ENCODE assay signal across 18 cellular contexts in genomic region chr17:13416748-13417363, GRCh38.
"Had no signal": no experiment of that assay in that cellular context is flagged by ENCODE, and none has a peak within 500 bp of the region (broad histone marks: within the 10 kb centered on the region; RNA-seq: fewer than 3 reads in every experiment).

No MANE protein-coding gene starts in this region.

- ATAC-seq: esophagus mucosa; gastrocnemius medialis; natural killer cell; stimulated activated memory B cell treated with anti-CD40 and anti-IgM and Interleukin-4, amounts not matched to agents 10 μg/mL and 1 μg/mL and 100 μg/mL, for 72 hours had no signal

- H3K9me3 ChIP-seq: gastrocnemius medialis, lower lobe of right lung, ovary, right lobe of liver, tibial artery, upper lobe of left lung, uterus had no signal

- H3K36me3 ChIP-seq: gastrocnemius medialis, lower lobe of right lung, ovary, right lobe of liver, tibial artery, upper lobe of left lung, uterus had no signal

- H3K27ac ChIP-seq: dorsolateral prefrontal cortex, gastrocnemius medialis, lower lobe of right lung, ovary, tibial artery, upper lobe of left lung, uterus had no signal

- H3K4me1 ChIP-seq: gastrocnemius medialis, tibial artery, uterus had no signal

- H3K27me3 ChIP-seq: gastrocnemius medialis, ovary, right lobe of liver, tibial artery, upper lobe of left lung, uterus had no signal

- H3K4me3 ChIP-seq: dorsolateral prefrontal cortex, gastrocnemius medialis, lower lobe of right lung, ovary, right lobe of liver, tibial artery, upper lobe of left lung, uterus had no signal

- DNase-seq: cortex of kidney; dorsolateral prefrontal cortex; effector memory CD4-positive, alpha-beta T cell; gastrocnemius medialis; hippocampal formation; kidney glomerular epithelial cell; natural killer cell; ovary; stimulated activated CD4-positive, alpha-beta T cell treated with anti-CD3 and anti-CD28 coated beads, Interleukin-15, amount 100 ng/mL, for 24 hours; stimulated activated CD4-positive, alpha-beta T cell treated with anti-CD3 and anti-CD28 coated beads, Interleukin-1b, Interleukin-23, amount 100 ng/mL, for 48 hours; stimulated activated CD4-positive, alpha-beta T cell treated with anti-CD3 and anti-CD28 coated beads, Interleukin-4, amount 100 ng/mL, for 24 hours; tibial artery; uterus had no signal
